ENCODE assay signal across 16 cellular contexts in the genomic region with DNA sequence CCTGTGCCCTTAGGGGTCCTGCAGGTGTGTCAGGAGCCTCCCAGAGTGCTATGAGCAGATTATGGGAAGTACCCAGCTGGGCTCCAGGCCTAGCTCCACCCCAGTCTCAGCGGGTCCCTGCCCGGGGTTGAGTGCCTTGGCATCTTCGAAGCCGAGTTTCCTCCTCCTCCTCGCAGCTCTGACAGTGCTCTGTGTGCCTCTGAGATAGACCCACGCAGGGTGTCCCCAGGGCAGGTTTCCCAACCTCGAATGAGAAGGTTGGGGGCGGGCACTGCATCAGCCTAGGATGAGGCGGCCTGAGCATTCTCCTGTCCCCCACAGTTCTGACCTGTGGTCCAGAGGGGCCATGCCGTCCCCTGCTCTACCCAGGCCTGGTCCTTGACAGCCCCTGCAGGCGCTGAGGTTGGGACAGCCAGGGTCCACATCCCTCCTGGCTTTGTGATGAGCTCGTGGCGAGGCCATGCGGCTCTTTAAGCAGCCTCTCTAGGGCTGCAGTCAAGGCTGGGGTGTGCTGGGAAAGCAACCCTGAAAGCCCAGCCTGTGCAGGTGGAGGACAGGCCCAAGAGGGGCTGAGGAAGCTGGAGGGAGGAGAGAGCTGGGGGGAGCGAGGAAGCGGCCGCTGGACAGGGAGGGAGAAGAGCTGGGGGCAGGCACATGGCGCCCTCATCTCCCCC. TPM values are rescaled to one million over a fixed set of nuclear protein-coding genes. Genes with fewer than 3 reads are reported as not detected.
"Had no signal": no experiment of that assay in that cellular context is flagged by ENCODE, and none has a peak within 500 bp of the region (broad histone marks: within the 10 kb centered on the region; RNA-seq: fewer than 3 reads in every experiment).

No MANE protein-coding gene starts in this region.

- H3K4me3 Mint-ChIP-seq: activated CD4-positive, alpha-beta memory T cell treated with anti-CD3 and anti-CD28 coated beads for 36 hours; activated naive CD8-positive, alpha-beta T cell; neural crest cell; stimulated activated naive B cell treated with anti-CD40 and anti-IgM and Interleukin-4, amounts not matched to agents 10 μg/mL and 1 μg/mL and 100 μg/mL, for 72 hours had no signal

- H3K4me1 ChIP-seq: esophagus muscularis mucosa, left lung, upper lobe of left lung had no signal

- H3K9me3 Mint-ChIP-seq: activated CD4-positive, alpha-beta memory T cell treated with anti-CD3 and anti-CD28 coated beads for 36 hours; neural crest cell; stimulated activated naive B cell treated with anti-CD40 and anti-IgM and Interleukin-4, amounts not matched to agents 10 μg/mL and 1 μg/mL and 100 μg/mL, for 72 hours had no signal

- H3K9me3 ChIP-seq: esophagus muscularis mucosa, left lung, upper lobe of left lung had no signal

- H3K4me3 ChIP-seq: esophagus muscularis mucosa, left lung, upper lobe of left lung had no signal

- H3K27me3 Mint-ChIP-seq: activated CD4-positive, alpha-beta memory T cell treated with anti-CD3 and anti-CD28 coated beads for 36 hours; activated naive CD8-positive, alpha-beta T cell; stimulated activated naive B cell treated with anti-CD40 and anti-IgM and Interleukin-4, amounts not matched to agents 10 μg/mL and 1 μg/mL and 100 μg/mL, for 72 hours had no signal

- DNase-seq: activated CD4-positive, alpha-beta memory T cell treated with anti-CD3 and anti-CD28 coated beads for 36 hours; activated CD4-positive, CD25-positive, alpha-beta regulatory T cell treated with anti-CD3 and anti-CD28 coated beads, Interleukin-2, amount 50 U/mL, for 72 hours; activated gamma-delta T cell; activated T-cell treated with anti-CD3 and anti-CD28 coated beads, Interleukin-2, amount 50 U/mL, for 48 hours; brain microvascular endothelial cell; dorsolateral prefrontal cortex; posterior cingulate gyrus; stimulated activated CD4-positive, alpha-beta T cell treated with anti-CD3 and anti-CD28 coated beads, Interleukin-1b, Interleukin-23, amount 100 ng/mL, for 48 hours; stimulated activated naive B cell treated with anti-CD40 and anti-IgM and Interleukin-4, amounts not matched to agents 10 μg/mL and 1 μg/mL and 100 μg/mL, for 72 hours; T-helper 2 cell had no signal

- H3K27ac ChIP-seq: brain microvascular endothelial cell, dorsolateral prefrontal cortex, esophagus muscularis mucosa, left lung, upper lobe of left lung had no signal

- H3K36me3 ChIP-seq: brain microvascular endothelial cell had no signal

- H3K27ac Mint-ChIP-seq: activated CD4-positive, alpha-beta memory T cell treated with anti-CD3 and anti-CD28 coated beads for 36 hours; activated naive CD8-positive, alpha-beta T cell; stimulated activated naive B cell treated with anti-CD40 and anti-IgM and Interleukin-4, amounts not matched to agents 10 μg/mL and 1 μg/mL and 100 μg/mL, for 72 hours had no signal

- ATAC-seq: left lung; stimulated activated naive B cell treated with anti-CD40 and anti-IgM and Interleukin-4, amounts not matched to agents 10 μg/mL and 1 μg/mL and 100 μg/mL, for 72 hours had no signal

- H3K27me3 ChIP-seq: brain microvascular endothelial cell, dorsolateral prefrontal cortex, esophagus muscularis mucosa, left lung, upper lobe of left lung had no signal

RNA-seq across cellular contexts. Expression of gene SKOR1, which starts 20.2 kb away (rescaled TPM):
- total RNA-seq: fibroblast of villous mesenchyme had no signal

RNA-seq across cellular contexts. Expression of gene RNU6-1, which starts 34.7 kb away (rescaled TPM):
- total RNA-seq: activated CD4-positive, alpha-beta memory T cell treated with anti-CD3 and anti-CD28 coated beads for 36 hours; dorsolateral prefrontal cortex; esophagus muscularis mucosa; fibroblast of villous mesenchyme; left lung; neural crest cell; upper lobe of left lung had no signal
